13 cellular contexts compared by ENCODE assay signal in genomic region chr19:45576682-45577081, GRCh38. TPM values are rescaled to one million over a fixed set of nuclear protein-coding genes. Genes with fewer than 3 reads are reported as not detected.
DNase-seq lines count a peak whose midpoint lies in the region; ATAC-seq, FAIRE-seq and TF ChIP-seq lines count a peak whose summit lies in the region.
"Had no signal": no experiment of that assay in that cellular context is flagged by ENCODE, and none has a peak within 500 bp of the region (broad histone marks: within the 10 kb centered on the region; RNA-seq: fewer than 3 reads in every experiment).

No MANE protein-coding gene starts in this region.

- H3K27me3 ChIP-seq in Panc1 (ENCODE audit: control insufficient read depth, insufficient read depth, low read length) (no peaks in the 10 kb centered on the region), esophagus (ENCODE audit: control insufficient read depth in 1 of 2, insufficient read depth in 2 of 2, low read length in 2 of 2) (no peaks in the 10 kb centered on the region)

- peak overlapping the region; percentile 78 for H3K4me2 ChIP-seq in A549

- BruUV-seq in Panc1 (replicated peaks; lab: Mats Ljungman, UMichigan) = no TSS peak

- H3K9me3 ChIP-seq in A549 = peaks cover 2% of the 10 kb centered on the region; the same call in 1 of the 3 replicates
- no peaks in the 10 kb centered on the region for H3K9me3 ChIP-seq in Panc1 (ENCODE audit: control insufficient read depth, insufficient read depth, low read depth, low read length)
- no peaks in the 10 kb centered on the region for H3K9me3 ChIP-seq in esophagus (ENCODE audit: control insufficient read depth in 2 of 2, insufficient read depth in 1 of 2, low read depth in 1 of 2, low read length in 1 of 2)

- no peak for TF ChIP-seq RAD21 in A549 (conservative IDR thresholded peaks at IDR 0.05 in 1 of 2, IDR thresholded peaks at IDR 0.05 in 1 of 2)

- peak; percentile 76 for FAIRE-seq in A549 (lab: Jason Lieb, UNC)

- no peak for DNase-seq in A549 (ENCODE audit: low read depth in 1 of 2, low spot score in 1 of 2)
- no peak for DNase-seq in Panc1 (ENCODE audit: low read depth, low spot score)
- no peak for DNase-seq in omental fat pad (ENCODE audit: low spot score)
- no peak for DNase-seq in DMS79 (lab: John Stamatoyannopoulos, UW)
- DNase-seq: activated T-cell treated with anti-CD3 and anti-CD28 coated beads, Interleukin-2, amount 50 U/mL, for 24 hours; AML-193; NCI-H524; SIG-M5; stimulated activated CD4-positive, alpha-beta T cell treated with anti-CD3 and anti-CD28 coated beads, Interleukin-12 subunit alpha, Interleukin-12 subunit beta, amount 100 ng/mL, for 4 hours had no signal

- intact Hi-C loops in Panc1 (cut with micrococcal nuclease; ENCODE audit: unreplicated experiment) = no loop called here

- CTCF ChIA-PET in A549 (lab: Yijun Ruan, JAX) = interaction anchor here (1.0 to 6.4 kb wide), 8 partner anchors 9 to 149 kb away, joined by 3 to 46 read pairs (median 5); no protein-coding TSS in a partner anchor
- CTCF ChIA-PET in Panc1 (lab: Charles Lee) = no interaction called here

- POLR2A ChIA-PET in A549 (lab: Yijun Ruan, JAX) = interaction anchor here (1.0 to 1.9 kb wide), 2 partner anchors 65 to 94 kb away, joined by 3 to 10 read pairs; no protein-coding TSS in a partner anchor
- POLR2A ChIA-PET in Panc1 (lab: Charles Lee) = no interaction called here

- TF ChIP-seq CTCF in A549 (IDR thresholded peaks at IDR 0.05) (no peak), Panc1 (IDR thresholded peaks at IDR 0.05) (no peak), omental fat pad (IDR thresholded peaks at IDR 0.05) (no peak)

- 51% methylated on average over 3 of the region's 3 CpGs for WGBS in A549 (ENCODE audit: missing lambda C conversion rate)
- WGBS in esophagus, 2 donors = 80 to 89% methylated on average over 3 of the region's 3 CpGs

- H3K27ac ChIP-seq in A549 = peak overlapping the region; percentile 79 to 85
- H3K27ac ChIP-seq in Panc1 (ENCODE audit: low read length) = peak overlapping the region; percentile 57; the same call in 1 of the 2 replicates
- peak overlapping the region; percentile 85 to 92 for H3K27ac ChIP-seq in esophagus (ENCODE audit: low read depth in 2 of 2, low read length in 1 of 2)

- no peak for TF ChIP-seq EP300 in A549 (IDR thresholded peaks at IDR 0.05)

- ATAC-seq in A549 = peak in 1 of 2 experiments; percentile 37; a peak in 3 of 6 replicates
- no peak for ATAC-seq in Panc1
- ATAC-seq in omental fat pad (ENCODE audit: low FRiP score) = peak; percentile 21
- ATAC-seq in GM19467 (IDR thresholded peaks at IDR 0.05; ENCODE audit: unreplicated experiment) = no peak
- ATAC-seq in HG03439 (IDR thresholded peaks at IDR 0.05; ENCODE audit: unreplicated experiment) = no peak
- ATAC-seq in GM21515 (IDR thresholded peaks at IDR 0.05; ENCODE audit: unreplicated experiment) = no peak

- in situ Hi-C loops in Panc1 (cut with HindIII; ENCODE audit: low pct_unique_long_range_greater_than_20kb, low sequenced_read_pairs) = no loop called here

- TF ChIP-seq POLR2A in A549 (IDR thresholded peaks at IDR 0.05; ENCODE audit: low read length) = no peak

- no peak overlapping the region for H3K4me3 ChIP-seq in A549
- H3K4me3 ChIP-seq in Panc1 (ENCODE audit: low read depth in 2 of 2, low read length in 2 of 2) = no peak overlapping the region
- H3K4me3 ChIP-seq in esophagus (ENCODE audit: low read depth in 1 of 2, low read length in 2 of 2) = no peak overlapping the region

- H3K4me1 ChIP-seq in A549 = peaks cover 47% of the 10 kb centered on the region
- H3K4me1 ChIP-seq in Panc1 (ENCODE audit: control insufficient read depth, insufficient read depth, low read length) = peaks cover 20% of the 10 kb centered on the region
- H3K4me1 ChIP-seq in esophagus (ENCODE audit: control insufficient read depth in 2 of 2, insufficient read depth in 2 of 2, low read length in 1 of 2) = no peaks in the 10 kb centered on the region

- no peaks in the 10 kb centered on the region for H3K36me3 ChIP-seq in Panc1 (ENCODE audit: control insufficient read depth, insufficient read depth, low read length)
- H3K36me3 ChIP-seq in esophagus (ENCODE audit: control insufficient read depth in 2 of 2, insufficient read depth in 2 of 2, low read length in 1 of 2) = peaks cover 0 to 3% of the 10 kb centered on the region in 2 donors

TF ChIP-seq in A549, 52 proteins besides CTCF, POLR2A, EP300 and RAD21:
- TF ChIP-seq NPAS2 (CRISPR knock-in tag; IDR thresholded peaks at IDR 0.05; ENCODE audit: borderline replicate concordance) = no peak
- TF ChIP-seq FOSB (CRISPR knock-in tag; IDR thresholded peaks at IDR 0.05) = no peak

RNA-seq across cellular contexts. Expression of gene OPA3, which starts 7.9 kb away (rescaled TPM):
- polyA plus RNA-seq in A549 (2011; rRNA removed) (21.8 and 29.1 TPM in 2 replicates), A549 (2017; fragmentation: RNase III; extraction: RNeasy Plus Mini Kit Qiagen cat#74134 plus additional on column Dnase treatment) (13.8 to 15.9 TPM (median 15.6 TPM) in 3 replicates), esophagus (1 to 10 TPM; 4.0 to 4.6 TPM)
- 20.3 and 24.2 TPM in 2 replicates for polyA plus RNA-seq in A549 (2012; cell fraction: cytosol; rRNA removed)
- polyA plus RNA-seq in A549 (2012; cell fraction: nucleus; rRNA removed) = 16.1 and 21.2 TPM in 2 replicates
- 28.9 and 29.3 TPM in 2 replicates for polyA minus RNA-seq in A549 (2011; rRNA and poly(A)+ RNA removed)
- total RNA-seq in Panc1 (2021; ENCODE audit: unreplicated experiment) (20.3 TPM), omental fat pad (10 to 100 TPM in 2 of 4 donors, 1 to 10 TPM in 2; 6.3 to 15.5 (median 11.1) TPM)
- polyA plus RNA-seq in Panc1 (2012; ENCODE audit: insufficient read length) = 12.5 TPM

RNA-seq across cellular contexts. Expression of gene GPR4, which starts 25.3 kb away (rescaled TPM):
- polyA plus RNA-seq in A549 (2011; rRNA removed) (0.10 TPM in 1 of 2 replicates, not detected in the other), A549 (2017; fragmentation: RNase III; extraction: RNeasy Plus Mini Kit Qiagen cat#74134 plus additional on column Dnase treatment) (0.03 to 0.12 TPM (median 0.04 TPM) in 3 replicates), esophagus (under 1 TPM; 0.83 to 0.85 TPM)
- 0.05 TPM in 1 of 2 replicates, not detected in the other for polyA plus RNA-seq in A549 (2012; cell fraction: cytosol; rRNA removed)
- 0.23 and 0.40 TPM in 2 replicates for polyA plus RNA-seq in A549 (2012; cell fraction: nucleus; rRNA removed)
- polyA minus RNA-seq in A549 (2011; rRNA and poly(A)+ RNA removed) = 0.29 TPM in 1 of 2 replicates, not detected in the other
- total RNA-seq in Panc1 (2021; ENCODE audit: unreplicated experiment) (0.23 TPM), omental fat pad (10 to 100 TPM in 3 of 4 donors, 1 to 10 TPM in 1; 6.0 to 29.4 (median 12.0) TPM)
- not detected for polyA plus RNA-seq in Panc1 (2012; ENCODE audit: insufficient read length)
